17 cellular contexts compared by ENCODE assay signal in genomic region chr20:62910777-62911497, GRCh38. TPM values are rescaled to one million over a fixed set of nuclear protein-coding genes. Genes with fewer than 3 reads are reported as not detected.
DNase-seq lines count a peak whose midpoint lies in the region; ATAC-seq and TF ChIP-seq lines count a peak whose summit lies in the region.
"Had no signal": no experiment of that assay in that cellular context is flagged by ENCODE, and none has a peak within 500 bp of the region (broad histone marks: within the 10 kb centered on the region; RNA-seq: fewer than 3 reads in every experiment).

No MANE protein-coding gene starts in this region.

- H3K9ac ChIP-seq in MM.1S (ENCODE audit: low read length), result no peak overlapping the region

- H3F3A ChIP-seq in MM.1S (ENCODE audit: insufficient read depth, low read length), result no peaks in the 10 kb centered on the region

- H3K9me2 ChIP-seq in MM.1S (replicated peaks; ENCODE audit: insufficient read depth, low read length), result no peaks in the 10 kb centered on the region

- H3K4me3 ChIP-seq in lower lobe of right lung (no peak overlapping the region), MM.1S (ENCODE audit: low read length) (no peak overlapping the region)

- H3K27ac ChIP-seq in lower lobe of right lung (no peak overlapping the region), MM.1S (ENCODE audit: low read length) (no peak overlapping the region)

- no peak overlapping the region for H2AFZ ChIP-seq in MM.1S (ENCODE audit: low read length)

- H3K9me3 ChIP-seq in lower lobe of right lung (no peaks in the 10 kb centered on the region), MM.1S (replicated peaks; ENCODE audit: insufficient read depth, low read length) (no peaks in the 10 kb centered on the region)

- no peaks in the 10 kb centered on the region for H3K27me3 Mint-ChIP-seq in stimulated activated naive CD8-positive, alpha-beta T cell treated with anti-CD3 and anti-CD28 coated beads, Interleukin-15, Interleukin-2, amounts not matched to agents 100 ng/mL and 50 ng/mL, for 24 hours
- no peaks in the 10 kb centered on the region for H3K27me3 Mint-ChIP-seq in activated T-helper 17 cell treated with anti-CD3 and anti-CD28 coated beads, Interleukin-2, amount 50 U/mL, for 72 hours
- H3K27me3 Mint-ChIP-seq in type B pancreatic cell, result no peaks in the 10 kb centered on the region
- H3K27me3 Mint-ChIP-seq: B cell; CD8-positive, alpha-beta memory T cell had no signal

- no peak for DNase-seq in stimulated activated naive CD8-positive, alpha-beta T cell treated with anti-CD3 and anti-CD28 coated beads, Interleukin-15, Interleukin-2, amounts not matched to agents 100 U/mL and 50 U/mL, for 24 hours
- peak; percentile 23 for DNase-seq in lower lobe of right lung
- no peak for DNase-seq in type B pancreatic cell (ENCODE audit: extremely low spot score, unreplicated experiment)
- DNase-seq in NCI-H69 (lab: John Stamatoyannopoulos, UW), result no peak
- no peak for DNase-seq in MM.1S
- no peak for DNase-seq in left lobe of liver (ENCODE audit: low spot score)
- DNase-seq: H9, MV-4-11, NCI-H146, NCI-H2227 treated with DMSO at 0.1 percent for 48 hours, NCI-H526, OCI-M1 had no signal

- TF ChIP-seq CTCF in lower lobe of right lung (IDR thresholded peaks at IDR 0.05) (no peak), type B pancreatic cell (conservative IDR thresholded peaks at IDR 0.05) (no peak), MM.1S (IDR thresholded peaks at IDR 0.05; ENCODE audit: low read length) (no peak)

- H3K36me3 ChIP-seq in lower lobe of right lung (peaks cover 83% of the 10 kb centered on the region), MM.1S (replicated peaks; ENCODE audit: insufficient read depth, low read length) (peaks cover 24% of the 10 kb centered on the region)

- H3K36me3 Mint-ChIP-seq in stimulated activated naive CD8-positive, alpha-beta T cell treated with anti-CD3 and anti-CD28 coated beads, Interleukin-15, Interleukin-2, amounts not matched to agents 100 ng/mL and 50 ng/mL, for 24 hours (ENCODE audit: low read depth), result peaks cover 73% of the 10 kb centered on the region
- peaks cover 96% of the 10 kb centered on the region for H3K36me3 Mint-ChIP-seq in activated T-helper 17 cell treated with anti-CD3 and anti-CD28 coated beads, Interleukin-2, amount 50 U/mL, for 72 hours (ENCODE audit: low read depth)
- H3K36me3 Mint-ChIP-seq in type B pancreatic cell, result peaks cover 27% of the 10 kb centered on the region

- peaks cover 41% of the 10 kb centered on the region for H4K20me1 ChIP-seq in MM.1S (ENCODE audit: insufficient read depth, low read length)

- H3K79me2 ChIP-seq in MM.1S (ENCODE audit: low read length), result peaks cover 86% of the 10 kb centered on the region

- peak overlapping the region; percentile 4 for H3K27ac Mint-ChIP-seq in stimulated activated naive CD8-positive, alpha-beta T cell treated with anti-CD3 and anti-CD28 coated beads, Interleukin-15, Interleukin-2, amounts not matched to agents 100 ng/mL and 50 ng/mL, for 24 hours
- H3K27ac Mint-ChIP-seq in activated T-helper 17 cell treated with anti-CD3 and anti-CD28 coated beads, Interleukin-2, amount 50 U/mL, for 72 hours, result peak overlapping the region; percentile 33
- H3K27ac Mint-ChIP-seq in type B pancreatic cell, result peak overlapping the region; percentile 57
- H3K27ac Mint-ChIP-seq: B cell had no signal

- peaks cover 32% of the 10 kb centered on the region for H3K4me1 ChIP-seq in lower lobe of right lung
- H3K4me1 ChIP-seq in MM.1S (ENCODE audit: low read length), result no peaks in the 10 kb centered on the region

- ATAC-seq in stimulated activated naive CD8-positive, alpha-beta T cell treated with anti-CD3 and anti-CD28 coated beads, Interleukin-15, Interleukin-2, amounts not matched to agents 100 U/mL and 50 U/mL, for 24 hours, result no peak
- no peak for ATAC-seq in activated T-helper 17 cell treated with anti-CD3 and anti-CD28 coated beads, Interleukin-2, amount 50 U/mL, for 72 hours (replicated peaks)
- ATAC-seq in lower lobe of right lung, result no peak
- no peak for ATAC-seq in left lobe of liver

- peaks cover 36% of the 10 kb centered on the region for H3K4me1 Mint-ChIP-seq in stimulated activated naive CD8-positive, alpha-beta T cell treated with anti-CD3 and anti-CD28 coated beads, Interleukin-15, Interleukin-2, amounts not matched to agents 100 ng/mL and 50 ng/mL, for 24 hours (ENCODE audit: low read depth)
- H3K4me1 Mint-ChIP-seq in activated T-helper 17 cell treated with anti-CD3 and anti-CD28 coated beads, Interleukin-2, amount 50 U/mL, for 72 hours, result peaks cover 18% of the 10 kb centered on the region
- peaks cover 22% of the 10 kb centered on the region for H3K4me1 Mint-ChIP-seq in type B pancreatic cell (ENCODE audit: unreplicated experiment)

- H3K4me3 Mint-ChIP-seq in stimulated activated naive CD8-positive, alpha-beta T cell treated with anti-CD3 and anti-CD28 coated beads, Interleukin-15, Interleukin-2, amounts not matched to agents 100 ng/mL and 50 ng/mL, for 24 hours, result no peak overlapping the region
- no peak overlapping the region for H3K4me3 Mint-ChIP-seq in activated T-helper 17 cell treated with anti-CD3 and anti-CD28 coated beads, Interleukin-2, amount 50 U/mL, for 72 hours
- no peak overlapping the region for H3K4me3 Mint-ChIP-seq in type B pancreatic cell
- H3K4me3 Mint-ChIP-seq: B cell; CD8-positive, alpha-beta memory T cell; H9 had no signal

- no peak overlapping the region for H3K4me2 ChIP-seq in MM.1S (ENCODE audit: low read depth, low read length)

- H3K9me3 Mint-ChIP-seq in stimulated activated naive CD8-positive, alpha-beta T cell treated with anti-CD3 and anti-CD28 coated beads, Interleukin-15, Interleukin-2, amounts not matched to agents 100 ng/mL and 50 ng/mL, for 24 hours, result no peaks in the 10 kb centered on the region
- H3K9me3 Mint-ChIP-seq in activated T-helper 17 cell treated with anti-CD3 and anti-CD28 coated beads, Interleukin-2, amount 50 U/mL, for 72 hours, result no peaks in the 10 kb centered on the region
- no peaks in the 10 kb centered on the region for H3K9me3 Mint-ChIP-seq in type B pancreatic cell
- H3K9me3 Mint-ChIP-seq: CD8-positive, alpha-beta memory T cell; H9 had no signal

- intact Hi-C loops in lower lobe of right lung (cut with DNase I), result no loop called here

- H3K27me3 ChIP-seq in lower lobe of right lung (ENCODE audit: low read depth) (no peaks in the 10 kb centered on the region), MM.1S (replicated peaks; ENCODE audit: insufficient read depth, low read length) (no peaks in the 10 kb centered on the region)

RNA-seq across cellular contexts. Expression of gene DIDO1, which starts 15.4 kb away (rescaled TPM):
- 10 to 100 TPM; 51.4 to 51.5 TPM for total RNA-seq in activated T-helper 17 cell treated with anti-CD3 and anti-CD28 coated beads, Interleukin-2, amount 50 U/mL, for 72 hours
- total RNA-seq in lower lobe of right lung (54.6 TPM), type B pancreatic cell (ENCODE audit: low replicate concordance) (49.7 and 58.1 TPM in 2 replicates), left lobe of liver (22.8 TPM)

RNA-seq across cellular contexts. Expression of gene GID8, which starts 27.0 kb away (rescaled TPM):
- 10 to 100 TPM; 32.7 to 34.6 TPM for total RNA-seq in activated T-helper 17 cell treated with anti-CD3 and anti-CD28 coated beads, Interleukin-2, amount 50 U/mL, for 72 hours
- total RNA-seq in lower lobe of right lung (26.2 TPM), type B pancreatic cell (ENCODE audit: low replicate concordance) (55.8 and 68.7 TPM in 2 replicates), left lobe of liver (19.3 TPM)

RNA-seq across cellular contexts. Expression of gene SLC17A9, which starts 41.6 kb away (rescaled TPM):
- 1 to 10 TPM; 5.2 to 7.0 TPM for total RNA-seq in activated T-helper 17 cell treated with anti-CD3 and anti-CD28 coated beads, Interleukin-2, amount 50 U/mL, for 72 hours
- total RNA-seq in lower lobe of right lung, result 10.4 TPM
- total RNA-seq in type B pancreatic cell (ENCODE audit: low replicate concordance), result 3.9 and 5.6 TPM in 2 replicates
- total RNA-seq in left lobe of liver, result 125 TPM
- total RNA-seq: SK-MEL-5 had no signal

RNA-seq across cellular contexts. Expression of gene TCFL5, which starts 49.3 kb away (rescaled TPM):
- 1 to 10 TPM; 3.4 to 3.7 TPM for total RNA-seq in activated T-helper 17 cell treated with anti-CD3 and anti-CD28 coated beads, Interleukin-2, amount 50 U/mL, for 72 hours
- total RNA-seq in lower lobe of right lung (8.2 TPM), type B pancreatic cell (ENCODE audit: low replicate concordance) (6.1 and 11.8 TPM in 2 replicates), left lobe of liver (6.2 TPM)

Comparison
In these comparisons a context has a peak if more than half of its experiments do, and no peak if none do; other contexts are left out.
1. H3K27ac Mint-ChIP-seq: peak in every context shown above with its lines; median percentile 57 in type B pancreatic cell; 33 in activated T-helper 17 cell treated with anti-CD3 and anti-CD28 coated beads, Interleukin-2, amount 50 U/mL, for 72 hours; 4 in stimulated activated naive CD8-positive, alpha-beta T cell treated with anti-CD3 and anti-CD28 coated beads, Interleukin-15, Interleukin-2, amounts not matched to agents 100 ng/mL and 50 ng/mL, for 24 hours.
2. RNA of gene SLC17A9, which starts 41.6 kb away (total RNA-seq): 125 TPM in left lobe of liver (single experiment); 10.4 TPM in lower lobe of right lung (single experiment), 5.2 to 7.0 TPM in activated T-helper 17 cell treated with anti-CD3 and anti-CD28 coated beads, Interleukin-2, amount 50 U/mL, for 72 hours and 3.9 to 5.6 TPM in type B pancreatic cell; every median in the first group is over 10 times any median in the second.